In genomic region chr6:157823001-157823522, GRCh38 we compare ENCODE assay signal across 8 cellular contexts. TPM values are rescaled to one million over a fixed set of nuclear protein-coding genes. Genes with fewer than 3 reads are reported as not detected.
A peak's percentile ranks its signal among the peaks of the same experiment; 100 is the strongest.
DNase-seq lines count a peak whose midpoint lies in the region; ATAC-seq and TF ChIP-seq lines count a peak whose summit lies in the region.

SNX9 (plus strand) TSS chr6:157823246; CDS start chr6:157823435, 189 bp downstream.

- H3K4me3 ChIP-seq in colonic mucosa, result peak within 1 kb of the TSS; percentile 81

- no peaks in the 10 kb centered on the region for H3K36me3 ChIP-seq in colonic mucosa

- H3K27ac ChIP-seq in colonic mucosa, result peak within 1 kb of the TSS; percentile 95

- no peaks in the 10 kb centered on the region for H3K9me3 ChIP-seq in colonic mucosa

- H3K4me1 ChIP-seq in colonic mucosa, result peaks cover 3% of the 10 kb centered on the region

- intact Hi-C loops in colonic mucosa (cut with DNase I) (loop anchor here (5.0 kb wide), 1 partner anchor 61 kb away; no protein-coding TSS in a partner anchor), left colon (cut with DNase I, micrococcal nuclease) (no loop called here)

- DNase-seq in NCI-H2029 (lab: John Stamatoyannopoulos, UW), result peak; percentile 52
- no peak for DNase-seq in NCI-H2029 treated with DMSO at 0.1 percent for 48 hours (lab: John Stamatoyannopoulos, UW)
- peak; percentile 62 for DNase-seq in NCI-H2171 treated with DMSO at 0.1 percent for 48 hours (lab: John Stamatoyannopoulos, UW)
- peak; percentile 54 to 65 for DNase-seq in activated CD4-positive, alpha-beta T cell treated with anti-CD3 and anti-CD28 coated beads for 4 hours
- DNase-seq in colonic mucosa, result peak; percentile 81
- DNase-seq in left colon, result peak; percentile 73 to 84
- peak; percentile 41 to 53 for DNase-seq in stimulated activated CD4-positive, alpha-beta T cell treated with anti-CD3 and anti-CD28 coated beads, Interleukin-1b, Interleukin-23, amount 100 ng/mL, for 4 hours (ENCODE audit: low read depth in 2 of 2)

- ATAC-seq in HG02798 (IDR thresholded peaks at IDR 0.05; ENCODE audit: poor library complexity, unreplicated experiment) (peak; percentile 78), left colon (peak; percentile 86)

- no peak for TF ChIP-seq CTCF in colonic mucosa (IDR thresholded peaks at IDR 0.05)

- no peaks in the 10 kb centered on the region for H3K27me3 ChIP-seq in colonic mucosa

- peak within 1 kb of the TSS; percentile 85 to 99 for H3K9ac ChIP-seq in colonic mucosa (ENCODE audit: low read depth in 2 of 2, low read length in 2 of 2)

RNA-seq across cellular contexts. Expression of gene SNX9, which starts in this region (rescaled TPM):
- total RNA-seq in colonic mucosa (10 to 100 TPM; 37.3 to 81.7 TPM), left colon (10 to 100 TPM; 53.6 to 75.4 TPM)
